In genomic region chr7:72435913-72436480, GRCh38 we compare ENCODE assay signal across 10 cellular contexts.
"Had no signal": no experiment of that assay in that cellular context is flagged by ENCODE, and none has a peak within 500 bp of the region (broad histone marks: within the 10 kb centered on the region; RNA-seq: fewer than 3 reads in every experiment).

No MANE protein-coding gene starts in this region.

- H3K36me3 Mint-ChIP-seq: memory B cell; stimulated activated naive B cell treated with anti-CD40 and anti-IgM and Interleukin-4, amounts not matched to agents 10 μg/mL and 1 μg/mL and 100 μg/mL, for 72 hours had no signal

- H3K27ac Mint-ChIP-seq: memory B cell; stimulated activated naive B cell treated with anti-CD40 and anti-IgM and Interleukin-4, amounts not matched to agents 10 μg/mL and 1 μg/mL and 100 μg/mL, for 72 hours had no signal

- H3K4me3 ChIP-seq: adrenal gland, left lung, upper lobe of left lung had no signal

- H3K4me3 Mint-ChIP-seq: memory B cell; stimulated activated naive B cell treated with anti-CD40 and anti-IgM and Interleukin-4, amounts not matched to agents 10 μg/mL and 1 μg/mL and 100 μg/mL, for 72 hours had no signal

- H3K4me1 Mint-ChIP-seq: memory B cell; stimulated activated naive B cell treated with anti-CD40 and anti-IgM and Interleukin-4, amounts not matched to agents 10 μg/mL and 1 μg/mL and 100 μg/mL, for 72 hours had no signal

- DNase-seq: activated naive CD4-positive, alpha-beta T cell treated with anti-CD3 and anti-CD28 coated beads, Interleukin-2, amount 50 U/mL, for 16 hours; central memory CD4-positive, alpha-beta T cell; dermis blood vessel endothelial cell; left lung; small intestine; stimulated activated naive B cell treated with anti-CD40 and anti-IgM and Interleukin-4, amounts not matched to agents 10 μg/mL and 1 μg/mL and 100 μg/mL, for 72 hours; upper lobe of left lung had no signal

- H3K27ac ChIP-seq: adrenal gland, left lung, upper lobe of left lung had no signal

- H3K27me3 ChIP-seq: adrenal gland, left lung, upper lobe of left lung had no signal

- ATAC-seq: esophagus mucosa; left lung; stimulated activated naive B cell treated with anti-CD40 and anti-IgM and Interleukin-4, amounts not matched to agents 10 μg/mL and 1 μg/mL and 100 μg/mL, for 72 hours had no signal

- H3K4me1 ChIP-seq: adrenal gland, left lung, upper lobe of left lung had no signal

- H3K36me3 ChIP-seq: adrenal gland, left lung, upper lobe of left lung had no signal

- H3K9me3 ChIP-seq: adrenal gland, left lung, upper lobe of left lung had no signal
